ENCODE assay signal across 20 cellular contexts in the genomic region with DNA sequence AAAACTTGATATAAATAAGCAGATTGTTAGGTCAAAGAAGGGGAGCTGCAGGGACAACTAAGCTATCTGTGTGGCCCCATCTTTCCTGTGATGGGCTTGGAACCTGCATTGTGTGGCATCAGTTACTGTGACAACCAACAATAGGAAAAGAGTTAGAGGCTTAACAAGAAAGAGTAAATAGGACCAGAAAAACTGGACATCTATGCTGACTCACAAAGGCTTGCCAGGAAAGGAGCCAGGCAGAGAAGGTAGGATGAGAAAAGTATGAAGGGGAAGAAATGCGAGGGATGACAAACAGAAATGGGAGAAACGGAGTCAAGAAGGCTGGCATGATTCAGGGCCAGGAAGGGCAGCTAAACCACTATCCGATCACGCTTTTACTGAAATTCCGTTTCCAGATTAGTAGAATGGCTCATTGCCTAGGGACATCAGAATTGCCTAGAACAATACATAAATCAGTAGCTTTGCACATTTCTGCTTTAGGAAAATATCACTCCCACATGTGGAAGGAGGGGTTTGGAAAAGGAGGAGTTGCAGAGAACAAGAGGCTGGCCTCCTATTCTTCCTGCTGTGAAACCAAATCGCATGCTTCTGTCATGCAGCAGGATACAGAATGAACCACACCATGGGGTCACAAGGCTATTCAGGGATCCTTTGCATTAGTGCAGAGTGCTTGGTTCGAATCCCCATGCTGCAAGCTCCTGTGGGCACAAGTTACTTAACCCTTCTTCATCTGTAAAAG. TPM values are rescaled to one million over a fixed set of nuclear protein-coding genes. Genes with fewer than 3 reads are reported as not detected.
A peak's percentile ranks its signal among the peaks of the same experiment; 100 is the strongest.
DNase-seq lines count a peak whose midpoint lies in the region; TF ChIP-seq lines count a peak whose summit lies in the region.
"Had no signal": no experiment of that assay in that cellular context is flagged by ENCODE, and none has a peak within 500 bp of the region (broad histone marks: within the 10 kb centered on the region; RNA-seq: fewer than 3 reads in every experiment).

No MANE protein-coding gene starts in this region.

- no peak for TF ChIP-seq POLR2A in uterus (IDR thresholded peaks at IDR 0.05)

- H3K4me3 Mint-ChIP-seq in endodermal cell: no peak overlapping the region
- H3K4me3 Mint-ChIP-seq in CD4-positive, alpha-beta memory T cell: no peak overlapping the region
- H3K4me3 Mint-ChIP-seq: CD8-positive, alpha-beta T cell had no signal

- H3K27ac ChIP-seq in endodermal cell (ENCODE audit: low read depth, low read length) (no peak overlapping the region), iPS-20b (ENCODE audit: low read length) (no peak overlapping the region), uterus (peak overlapping the region; percentile 59 to 86)
- H3K27ac ChIP-seq in CD4-positive, alpha-beta memory T cell (ENCODE audit: low read depth, low read length): no peak overlapping the region
- H3K27ac ChIP-seq: 22Rv1, brain microvascular endothelial cell, psoas muscle had no signal

- intact Hi-C loops in uterus (cut with DNase I; ENCODE audit: low total_unique reads): no loop called here
- intact Hi-C loops in CD4-positive, alpha-beta memory T cell (cut with micrococcal nuclease): no loop called here

- no peaks in the 10 kb centered on the region for H3K36me3 ChIP-seq in endodermal cell (ENCODE audit: control insufficient read depth, insufficient read depth, low read length)
- H3K36me3 ChIP-seq in iPS-20b (ENCODE audit: insufficient read depth, low read depth, low read length): no peaks in the 10 kb centered on the region
- H3K36me3 ChIP-seq in uterus: no peaks in the 10 kb centered on the region
- H3K36me3 ChIP-seq in CD4-positive, alpha-beta memory T cell (ENCODE audit: insufficient read depth, low read length): no peaks in the 10 kb centered on the region
- H3K36me3 ChIP-seq: brain microvascular endothelial cell had no signal

- POLR2A ChIA-PET in CD4-positive, alpha-beta memory T cell (lab: Charles Lee; ENCODE audit: partially characterized antibody): no interaction called here

- peaks cover 12% of the 10 kb centered on the region for H3K27me3 Mint-ChIP-seq in endodermal cell (ENCODE audit: insufficient read depth)
- peaks cover 25 to 35% of the 10 kb centered on the region in 2 donors for H3K27me3 Mint-ChIP-seq in CD4-positive, alpha-beta memory T cell

- DNase-seq in DMS53 (lab: John Stamatoyannopoulos, UW): peak; percentile 39
- no peak for DNase-seq in DMS53 treated with DMSO at 0.1 percent for 48 hours (lab: John Stamatoyannopoulos, UW; ENCODE audit: unreplicated experiment)
- peak; percentile 70 for DNase-seq in endodermal cell
- DNase-seq in uterus: peak; percentile 32 to 57
- no peak for DNase-seq in CD4-positive, alpha-beta memory T cell
- DNase-seq in activated CD4-positive, alpha-beta T cell treated with anti-CD3 and anti-CD28 coated beads for 1 hour: no peak
- no peak for DNase-seq in activated T-cell treated with anti-CD3 and anti-CD28 coated beads for 4 hours
- DNase-seq: activated naive CD4-positive, alpha-beta T cell; brain microvascular endothelial cell; CD8-positive, alpha-beta T cell; GDM1; MM.1S; NCI-H2081; NCI-H774; psoas muscle; stimulated activated CD4-positive, alpha-beta T cell treated with anti-CD3 and anti-CD28 coated beads, Interleukin-15, amount 100 ng/mL, for 24 hours; substantia nigra had no signal

- H3K9me3 Mint-ChIP-seq in endodermal cell: no peaks in the 10 kb centered on the region
- no peaks in the 10 kb centered on the region for H3K9me3 Mint-ChIP-seq in CD4-positive, alpha-beta memory T cell
- H3K9me3 Mint-ChIP-seq: CD8-positive, alpha-beta T cell had no signal

- H3K4me1 ChIP-seq in endodermal cell (ENCODE audit: control insufficient read depth, insufficient read depth, low read length): peaks cover 11% of the 10 kb centered on the region
- H3K4me1 ChIP-seq in iPS-20b (ENCODE audit: insufficient read depth, low read length): peaks cover 13% of the 10 kb centered on the region
- peaks cover 4 to 9% of the 10 kb centered on the region in 2 donors for H3K4me1 ChIP-seq in uterus
- H3K4me1 ChIP-seq in CD4-positive, alpha-beta memory T cell (ENCODE audit: insufficient read depth, low read length): no peaks in the 10 kb centered on the region

- H3K36me3 Mint-ChIP-seq in endodermal cell (ENCODE audit: low read depth): no peaks in the 10 kb centered on the region
- H3K36me3 Mint-ChIP-seq in CD4-positive, alpha-beta memory T cell: no peaks in the 10 kb centered on the region
- H3K36me3 Mint-ChIP-seq: CD8-positive, alpha-beta T cell had no signal

- no peaks in the 10 kb centered on the region for H3K9me3 ChIP-seq in endodermal cell (ENCODE audit: control insufficient read depth, low read length)
- H3K9me3 ChIP-seq in iPS-20b (ENCODE audit: insufficient read depth, low read depth, low read length): no peaks in the 10 kb centered on the region
- no peaks in the 10 kb centered on the region for H3K9me3 ChIP-seq in uterus
- H3K9me3 ChIP-seq in CD4-positive, alpha-beta memory T cell (ENCODE audit: control insufficient read depth in 1 of 2, low read length in 2 of 2): no peaks in the 10 kb centered on the region
- H3K9me3 ChIP-seq: psoas muscle had no signal

- H3K4me1 Mint-ChIP-seq in endodermal cell: peaks cover 24% of the 10 kb centered on the region
- peaks cover 0 to 1% (median 0%) of the 10 kb centered on the region in 4 donors for H3K4me1 Mint-ChIP-seq in CD4-positive, alpha-beta memory T cell

- CTCF ChIA-PET in CD4-positive, alpha-beta memory T cell (lab: Charles Lee; ENCODE audit: partially characterized antibody): no interaction called here

- H3K27me3 ChIP-seq in endodermal cell (ENCODE audit: control insufficient read depth, insufficient read depth, low read length, poor library complexity, severe bottlenecking) (peaks cover 2% of the 10 kb centered on the region), iPS-20b (ENCODE audit: insufficient read depth, low read length) (peaks cover 5% of the 10 kb centered on the region; the same call in 1 of the 2 replicates), uterus (no peaks in the 10 kb centered on the region)
- no peaks in the 10 kb centered on the region for H3K27me3 ChIP-seq in CD4-positive, alpha-beta memory T cell (ENCODE audit: insufficient read depth, low read length)
- H3K27me3 ChIP-seq: brain microvascular endothelial cell had no signal

- H3K9ac ChIP-seq in endodermal cell (ENCODE audit: extremely low read depth, low read length, poor library complexity, severe bottlenecking) (no peak overlapping the region), iPS-20b (ENCODE audit: low read depth, low read length) (no peak overlapping the region)

- TF ChIP-seq CTCF in endodermal cell (conservative IDR thresholded peaks at IDR 0.05): no peak
- TF ChIP-seq CTCF in uterus (IDR thresholded peaks at IDR 0.05): no peak

- 78 to 79% methylated on average over 6 to 7 of the region's 7 CpGs for WGBS in endodermal cell (ENCODE audit: insufficient coverage in 1 of 2, insufficient read length in 1 of 2), 2 experiments

- H3K4me3 ChIP-seq in endodermal cell (ENCODE audit: low read length) (no peak overlapping the region), iPS-20b (ENCODE audit: low read length) (peak overlapping the region; percentile 37; the same call in 1 of the 2 replicates), uterus (no peak overlapping the region)
- H3K4me3 ChIP-seq in CD4-positive, alpha-beta memory T cell (ENCODE audit: low read length in 2 of 2): no peak overlapping the region
- H3K4me3 ChIP-seq: psoas muscle had no signal

- no peak overlapping the region for H3K27ac Mint-ChIP-seq in endodermal cell
- no peak overlapping the region for H3K27ac Mint-ChIP-seq in CD4-positive, alpha-beta memory T cell
- H3K27ac Mint-ChIP-seq: CD8-positive, alpha-beta T cell had no signal

RNA-seq across cellular contexts. Expression of a gene that starts 7.3 kb away (rescaled TPM):
- 1 to 10 TPM; 1.4 to 1.8 TPM for total RNA-seq in endodermal cell
- polyA plus RNA-seq in endodermal cell (2013, experiment 1 of 2): 0.32 TPM
- 0.62 TPM for polyA plus RNA-seq in endodermal cell (2013, experiment 2 of 2)
- total RNA-seq in uterus: 10 to 100 TPM; 24.1 to 36.2 (median 24.9) TPM
- not detected for total RNA-seq in CD4-positive, alpha-beta memory T cell
- polyA plus RNA-seq in CD4-positive, alpha-beta memory T cell: not detected
- total RNA-seq: CD8-positive, alpha-beta T cell; T-helper 1 cell treated with Interleukin-12 subunit alpha and Interleukin-12 subunit beta and Interleukin-4 antibody, amounts not matched to agents 30 ng/mL and 1 ng/mL, for 36 hours had no signal

Comparison
In these comparisons a context has a peak if more than half of its experiments do, and no peak if none do; other contexts are left out.
1. DNase-seq: peak in DMS53 (single experiment), endodermal cell (single experiment) and uterus (2 of 2); none in DMS53 treated with DMSO at 0.1 percent for 48 hours (single experiment), CD4-positive, alpha-beta memory T cell (0 of 5), activated CD4-positive, alpha-beta T cell treated with anti-CD3 and anti-CD28 coated beads for 1 hour (single experiment) and activated T-cell treated with anti-CD3 and anti-CD28 coated beads for 4 hours (single experiment).
2. H3K27ac ChIP-seq: peak in uterus (2 of 2); none in endodermal cell (single experiment), iPS-20b (single experiment) and CD4-positive, alpha-beta memory T cell (single experiment).
3. RNA of a gene that starts 7.3 kb away (total RNA-seq): 24.1 to 36.2 TPM in uterus; 1.4 to 1.8 TPM in endodermal cell and not detected in CD4-positive, alpha-beta memory T cell; every median in the first group is over 4 times any median in the second.